Comparison of ENCODE assay signal across 23 cellular contexts in genomic region chr5:60551829-60552228, GRCh38.
"Had no signal": no experiment of that assay in that cellular context is flagged by ENCODE, and none has a peak within 500 bp of the region (broad histone marks: within the 10 kb centered on the region; RNA-seq: fewer than 3 reads in every experiment).

No MANE protein-coding gene starts in this region.

- H3K27ac ChIP-seq: gastrocnemius medialis, hepatocyte, prostate gland, skin epidermis, thyroid gland, upper lobe of left lung had no signal

- H3K4me1 Mint-ChIP-seq: naive thymus-derived CD8-positive, alpha-beta T cell; nephron progenitor cell had no signal

- H2AFZ ChIP-seq: hepatocyte had no signal

- H3K79me2 ChIP-seq: hepatocyte had no signal

- H3K4me1 ChIP-seq: gastrocnemius medialis, heart left ventricle, prostate gland, thyroid gland, upper lobe of left lung had no signal

- H3K36me3 ChIP-seq: gastrocnemius medialis, heart left ventricle, prostate gland, thyroid gland, upper lobe of left lung had no signal

- H3K4me3 Mint-ChIP-seq: effector memory CD8-positive, alpha-beta T cell; memory B cell; naive thymus-derived CD8-positive, alpha-beta T cell; nephron progenitor cell; stimulated activated naive B cell treated with anti-CD40 and anti-IgM and Interleukin-4, amounts not matched to agents 10 μg/mL and 1 μg/mL and 100 μg/mL, for 72 hours; stimulated activated naive CD8-positive, alpha-beta T cell treated with anti-CD3 and anti-CD28 coated beads, Interleukin-15, Interleukin-2, amounts not matched to agents 100 ng/mL and 50 ng/mL, for 24 hours had no signal

- H3K9me3 ChIP-seq: gastrocnemius medialis, prostate gland, thyroid gland, upper lobe of left lung had no signal

- H3K27me3 ChIP-seq: gastrocnemius medialis, heart left ventricle, hepatocyte, thyroid gland, upper lobe of left lung had no signal

- H3K4me3 ChIP-seq: gastrocnemius medialis, heart left ventricle, hepatocyte, lung, prostate gland, skin epidermis, thyroid gland, upper lobe of left lung had no signal

- H3K9me3 Mint-ChIP-seq: stimulated activated naive CD8-positive, alpha-beta T cell treated with anti-CD3 and anti-CD28 coated beads, Interleukin-15, Interleukin-2, amounts not matched to agents 100 ng/mL and 50 ng/mL, for 24 hours had no signal

- H3K27me3 Mint-ChIP-seq: stimulated activated naive B cell treated with anti-CD40 and anti-IgM and Interleukin-4, amounts not matched to agents 10 μg/mL and 1 μg/mL and 100 μg/mL, for 72 hours; stimulated activated naive CD8-positive, alpha-beta T cell treated with anti-CD3 and anti-CD28 coated beads, Interleukin-15, Interleukin-2, amounts not matched to agents 100 ng/mL and 50 ng/mL, for 24 hours had no signal

- H3K36me3 Mint-ChIP-seq: naive thymus-derived CD8-positive, alpha-beta T cell had no signal

- DNase-seq: cortex of kidney; effector memory CD8-positive, alpha-beta T cell; erythroblast; gastrocnemius medialis; heart left ventricle; kidney; naive thymus-derived CD8-positive, alpha-beta T cell; nephron progenitor cell; nucleus accumbens; right cardiac atrium; stimulated activated CD4-positive, alpha-beta T cell treated with anti-CD3 and anti-CD28 coated beads, Interleukin-15, amount 100 ng/mL, for 24 hours; stimulated activated CD4-positive, alpha-beta T cell treated with anti-CD3 and anti-CD28 coated beads, Interleukin-2, amount 100 ng/mL, for 48 hours; stimulated activated naive B cell treated with anti-CD40 and anti-IgM and Interleukin-4, amounts not matched to agents 10 μg/mL and 1 μg/mL and 100 μg/mL, for 72 hours; thyroid gland; upper lobe of left lung had no signal

- H3K4me2 ChIP-seq: hepatocyte had no signal

- FAIRE-seq: endometrium, kidney, urothelium cell line had no signal

- H3K27ac Mint-ChIP-seq: effector memory CD8-positive, alpha-beta T cell; memory B cell; naive thymus-derived CD8-positive, alpha-beta T cell; nephron progenitor cell; stimulated activated naive B cell treated with anti-CD40 and anti-IgM and Interleukin-4, amounts not matched to agents 10 μg/mL and 1 μg/mL and 100 μg/mL, for 72 hours; stimulated activated naive CD8-positive, alpha-beta T cell treated with anti-CD3 and anti-CD28 coated beads, Interleukin-15, Interleukin-2, amounts not matched to agents 100 ng/mL and 50 ng/mL, for 24 hours had no signal
